Comparison of ENCODE assay signal across 11 cellular contexts in genomic region chr5:82405618-82406199, GRCh38.
DNase-seq lines count a peak whose midpoint lies in the region; ATAC-seq, FAIRE-seq and TF ChIP-seq lines count a peak whose summit lies in the region.
"Had no signal": no experiment of that assay in that cellular context is flagged by ENCODE, and none has a peak within 500 bp of the region (broad histone marks: within the 10 kb centered on the region; RNA-seq: fewer than 3 reads in every experiment).

No MANE protein-coding gene starts in this region.

- H3K36me3 Mint-ChIP-seq in T-helper 2 cell treated with Interferon-gamma antibody and Interleukin-4, amounts not matched to agents 5 μg/mL and 100 μg/mL, for 36 hours (ENCODE audit: low read depth) = no peaks in the 10 kb centered on the region

- peak; percentile 95 for FAIRE-seq in H54 (lab: Jason Lieb, UNC)

- H3K4me3 ChIP-seq in fibroblast of lung (replicated peaks in 1 of 4; ENCODE audit: control extremely low read depth in 1 of 4, insufficient read depth in 1 of 4, low read depth in 3 of 4, low read length in 4 of 4) = peak overlapping the region in 1 of 4 experiments; percentile 19
- H3K4me3 ChIP-seq in skeletal muscle satellite cell (ENCODE audit: low read length) = peak overlapping the region; percentile 32
- H3K4me3 ChIP-seq: psoas muscle had no signal

- H3K36me3 ChIP-seq in fibroblast of lung (ENCODE audit: control insufficient read depth, insufficient read depth, low read length) (no peaks in the 10 kb centered on the region), skeletal muscle satellite cell (ENCODE audit: insufficient read depth, low read length) (no peaks in the 10 kb centered on the region)

- no peaks in the 10 kb centered on the region for H3K27me3 ChIP-seq in fibroblast of lung (ENCODE audit: control insufficient read depth, insufficient read depth, low read length)
- no peaks in the 10 kb centered on the region for H3K27me3 ChIP-seq in skeletal muscle satellite cell (ENCODE audit: control insufficient read depth, insufficient read depth, low read length)

- no peak for ATAC-seq in HG02852 (IDR thresholded peaks at IDR 0.05; ENCODE audit: unreplicated experiment)

- H3K27ac ChIP-seq in RWPE1 (peak overlapping the region; percentile 63; the same call in 1 of the 2 replicates), fibroblast of lung (ENCODE audit: insufficient read depth, low read length) (peak overlapping the region; percentile 37)
- H3K27ac ChIP-seq: psoas muscle, VCaP had no signal

- H3K27ac Mint-ChIP-seq in T-helper 2 cell treated with Interferon-gamma antibody and Interleukin-4, amounts not matched to agents 5 μg/mL and 100 μg/mL, for 36 hours = no peak overlapping the region

- TF ChIP-seq CTCF in RWPE1 (conservative IDR thresholded peaks at IDR 0.05; ENCODE audit: low read depth) = no peak
- TF ChIP-seq CTCF in fibroblast of lung (conservative IDR thresholded peaks at IDR 0.05 in 1 of 2, IDR thresholded peaks at IDR 0.05 in 1 of 2; ENCODE audit: low read depth in 1 of 2, low read length in 2 of 2) = no peak

- no peaks in the 10 kb centered on the region for H4K20me1 ChIP-seq in fibroblast of lung (ENCODE audit: control insufficient read depth, extremely low read depth, insufficient read depth, low read length)

- no peak overlapping the region for H3K4me3 Mint-ChIP-seq in T-helper 2 cell treated with Interferon-gamma antibody and Interleukin-4, amounts not matched to agents 5 μg/mL and 100 μg/mL, for 36 hours

- H3K4me1 ChIP-seq in fibroblast of lung (ENCODE audit: control insufficient read depth, extremely low read depth, insufficient read depth, low read length) (peaks cover 6% of the 10 kb centered on the region), skeletal muscle satellite cell (ENCODE audit: control insufficient read depth, insufficient read depth, low read length) (peaks cover 26% of the 10 kb centered on the region)
- H3K4me1 ChIP-seq: psoas muscle had no signal

- H2AFZ ChIP-seq in fibroblast of lung (ENCODE audit: low read length) = no peak overlapping the region

- DNase-seq in H54 (ENCODE audit: insufficient read length, low spot score) (peak; percentile 26), RWPE1 (ENCODE audit: low spot score) (peak; percentile 96), fibroblast of lung (ENCODE audit: low read depth in 2 of 2) (peak; percentile 100), HUDEP-2 (lab: John Stamatoyannopoulos, UW; ENCODE audit: unreplicated experiment in 76 of 76) (no peak), retina (no peak)
- no peak for DNase-seq in T-helper 2 cell treated with Interferon-gamma antibody and Interleukin-4, amounts not matched to agents 5 μg/mL and 100 μg/mL, for 36 hours (ENCODE audit: low spot score)
- DNase-seq: NCI-H2171, psoas muscle had no signal

- CTCF ChIA-PET in RWPE1 (lab: Yijun Ruan, JAX) = interaction anchor here (0.6 to 1.3 kb wide), 2 partner anchors 15 kb away, joined by 3 to 5 read pairs; no protein-coding TSS in a partner anchor

- POLR2A ChIA-PET in RWPE1 (lab: Yijun Ruan, JAX; ENCODE audit: low non-redundant PET) = no interaction called here

- H3K4me2 ChIP-seq in fibroblast of lung (ENCODE audit: extremely low read depth, insufficient read depth, low read length) (peak overlapping the region; percentile 30), skeletal muscle satellite cell (ENCODE audit: low read length) (peak overlapping the region; percentile 75)

- H3K9ac ChIP-seq in fibroblast of lung (ENCODE audit: insufficient read depth, low read length) (no peak overlapping the region), skeletal muscle satellite cell (ENCODE audit: low read depth, low read length) (peak overlapping the region; percentile 87)

- no peak for TF ChIP-seq POLR2A in H54 (IDR thresholded peaks at IDR 0.05; ENCODE audit: low read depth, low read length)

- no peaks in the 10 kb centered on the region for H3K4me1 Mint-ChIP-seq in T-helper 2 cell treated with Interferon-gamma antibody and Interleukin-4, amounts not matched to agents 5 μg/mL and 100 μg/mL, for 36 hours (ENCODE audit: low read depth)

- H3K9me3 ChIP-seq in fibroblast of lung (ENCODE audit: control insufficient read depth, insufficient read depth, low read depth, low read length) (no peaks in the 10 kb centered on the region), skeletal muscle satellite cell (replicated peaks; ENCODE audit: low read length) (peaks cover 5% of the 10 kb centered on the region)

- no peaks in the 10 kb centered on the region for H3K27me3 Mint-ChIP-seq in T-helper 2 cell treated with Interferon-gamma antibody and Interleukin-4, amounts not matched to agents 5 μg/mL and 100 μg/mL, for 36 hours (ENCODE audit: low read depth)

- H3K9me3 Mint-ChIP-seq in T-helper 2 cell treated with Interferon-gamma antibody and Interleukin-4, amounts not matched to agents 5 μg/mL and 100 μg/mL, for 36 hours = peaks cover 3% of the 10 kb centered on the region

- no peaks in the 10 kb centered on the region for H3K79me2 ChIP-seq in fibroblast of lung (ENCODE audit: control insufficient read depth, insufficient read depth, low read length)

Comparison
In these comparisons a context has a peak if more than half of its experiments do, and no peak if none do; other contexts are left out.
1. DNase-seq: peak in H54 (single experiment), RWPE1 (single experiment) and fibroblast of lung (2 of 2); none in HUDEP-2 (0 of 76), T-helper 2 cell treated with Interferon-gamma antibody and Interleukin-4, amounts not matched to agents 5 μg/mL and 100 μg/mL, for 36 hours (single experiment) and retina (single experiment).